Comparison of ENCODE assay signal across 14 cellular contexts in the genomic region with DNA sequence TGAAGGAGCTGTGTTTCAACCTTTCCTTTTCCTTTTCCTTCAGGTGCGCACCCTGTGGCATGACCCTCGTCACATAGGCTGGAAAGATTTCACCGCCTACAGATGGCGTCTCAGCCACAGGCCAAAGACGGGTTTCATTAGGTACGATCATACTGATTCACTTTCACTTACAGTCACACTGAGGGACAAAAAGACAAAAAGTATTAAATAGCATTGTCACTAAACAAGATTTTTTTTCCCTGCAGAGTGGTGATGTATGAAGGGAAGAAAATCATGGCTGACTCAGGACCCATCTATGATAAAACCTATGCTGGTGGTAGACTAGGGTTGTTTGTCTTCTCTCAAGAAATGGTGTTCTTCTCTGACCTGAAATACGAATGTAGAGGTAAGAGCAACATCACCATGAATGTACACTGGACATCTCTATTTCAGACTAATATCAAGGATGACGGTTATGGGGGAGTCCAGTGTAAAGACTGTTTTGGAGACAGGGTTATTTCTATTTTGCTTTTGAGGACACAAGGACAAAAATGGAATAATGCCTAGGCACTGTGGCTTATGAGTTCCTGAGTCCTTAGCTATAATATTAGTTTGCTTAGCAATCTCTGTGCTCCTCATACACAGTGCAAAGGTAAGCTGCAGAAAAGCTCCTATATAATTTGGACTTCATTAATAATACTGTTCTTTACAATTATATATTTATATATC. TPM values are rescaled to one million over a fixed set of nuclear protein-coding genes. Genes with fewer than 3 reads are reported as not detected.
A peak's percentile ranks its signal among the peaks of the same experiment; 100 is the strongest.
DNase-seq lines count a peak whose midpoint lies in the region; ATAC-seq and TF ChIP-seq lines count a peak whose summit lies in the region.
"Had no signal": no experiment of that assay in that cellular context is flagged by ENCODE, and none has a peak within 500 bp of the region (broad histone marks: within the 10 kb centered on the region; RNA-seq: fewer than 3 reads in every experiment).

No MANE protein-coding gene starts in this region.

- H3K4me3 Mint-ChIP-seq in stimulated activated naive CD8-positive, alpha-beta T cell treated with anti-CD3 and anti-CD28 coated beads, Interleukin-15, amount 100 ng/mL, for 72 hours, result no peak overlapping the region
- H3K4me3 Mint-ChIP-seq: mesothelial cell of epicardium had no signal

- WGBS in testis, 2 donors, result 90 to 95% methylated on average over 8 of the region's 8 CpGs

- no peak for TF ChIP-seq POLR2A in testis (IDR thresholded peaks at IDR 0.05)

- H3K36me3 Mint-ChIP-seq in activated naive CD4-positive, alpha-beta T cell treated with anti-CD3 and anti-CD28 coated beads, Interleukin-2, amount 50 U/mL, for 72 hours, result no peaks in the 10 kb centered on the region

- H3K9me3 Mint-ChIP-seq in activated naive CD4-positive, alpha-beta T cell treated with anti-CD3 and anti-CD28 coated beads, Interleukin-2, amount 50 U/mL, for 72 hours, result no peaks in the 10 kb centered on the region
- no peaks in the 10 kb centered on the region for H3K9me3 Mint-ChIP-seq in stimulated activated naive CD8-positive, alpha-beta T cell treated with anti-CD3 and anti-CD28 coated beads, Interleukin-15, amount 100 ng/mL, for 72 hours
- H3K9me3 Mint-ChIP-seq: mesothelial cell of epicardium had no signal

- TF ChIP-seq CTCF in fibroblast of mammary gland (conservative IDR thresholded peaks at IDR 0.05; ENCODE audit: control insufficient read depth, insufficient read depth, low read depth, low read length) (no peak), testis (IDR thresholded peaks at IDR 0.05) (no peak)

- intact Hi-C loops in testis (cut with DNase I; ENCODE audit: low total_unique reads), result no loop called here

- peaks cover 6% of the 10 kb centered on the region for H3K4me1 Mint-ChIP-seq in stimulated activated naive CD8-positive, alpha-beta T cell treated with anti-CD3 and anti-CD28 coated beads, Interleukin-15, amount 100 ng/mL, for 72 hours

- no peaks in the 10 kb centered on the region for H3K9me3 ChIP-seq in testis
- H3K9me3 ChIP-seq: body of pancreas, heart left ventricle had no signal

- H3K27ac Mint-ChIP-seq in activated naive CD4-positive, alpha-beta T cell treated with anti-CD3 and anti-CD28 coated beads, Interleukin-2, amount 50 U/mL, for 72 hours, result peak overlapping the region in 1 of 2 donors; percentile 72
- peak overlapping the region in 1 of 2 donors; percentile 85 for H3K27ac Mint-ChIP-seq in stimulated activated naive CD8-positive, alpha-beta T cell treated with anti-CD3 and anti-CD28 coated beads, Interleukin-15, amount 100 ng/mL, for 72 hours
- H3K27ac Mint-ChIP-seq: mesothelial cell of epicardium had no signal

- H3K4me3 ChIP-seq in fibroblast of mammary gland (ENCODE audit: control insufficient read depth, low read depth, low read length) (no peak overlapping the region), testis (no peak overlapping the region)
- H3K4me3 ChIP-seq: body of pancreas, heart left ventricle had no signal

- H3K27me3 Mint-ChIP-seq in stimulated activated naive CD8-positive, alpha-beta T cell treated with anti-CD3 and anti-CD28 coated beads, Interleukin-15, amount 100 ng/mL, for 72 hours, result no peaks in the 10 kb centered on the region

- peak; percentile 28 to 58 for ATAC-seq in activated naive CD4-positive, alpha-beta T cell treated with anti-CD3 and anti-CD28 coated beads, Interleukin-2, amount 50 U/mL, for 72 hours
- peak; percentile 60 for ATAC-seq in stimulated activated naive CD8-positive, alpha-beta T cell treated with anti-CD3 and anti-CD28 coated beads, Interleukin-15, amount 100 ng/mL, for 72 hours
- ATAC-seq: body of pancreas, heart left ventricle had no signal

- no peaks in the 10 kb centered on the region for H3K4me1 ChIP-seq in testis
- H3K4me1 ChIP-seq: body of pancreas had no signal

- no peaks in the 10 kb centered on the region for H3K27me3 ChIP-seq in testis
- H3K27me3 ChIP-seq: body of pancreas, heart left ventricle had no signal

- DNase-seq in activated naive CD4-positive, alpha-beta T cell treated with anti-CD3 and anti-CD28 coated beads, Interleukin-2, amount 50 U/mL, for 72 hours (ENCODE audit: low spot score in 2 of 2), result no peak
- DNase-seq in activated naive CD4-positive, alpha-beta T cell treated with anti-CD3 and anti-CD28 coated beads, Interleukin-2, amount 50 U/mL, for 16 hours, result no peak
- peak; percentile 23 to 33 for DNase-seq in activated CD4-positive, alpha-beta T cell treated with anti-CD3 and anti-CD28 coated beads, Interleukin-2, amount 50 U/mL, for 48 hours
- DNase-seq in fibroblast of mammary gland (ENCODE audit: low read depth) (peak; percentile 20), testis (no peak), DMS79 (lab: John Stamatoyannopoulos, UW) (no peak), HT-29 (ENCODE audit: low spot score) (no peak)
- no peak for DNase-seq in stimulated activated naive CD8-positive, alpha-beta T cell treated with anti-CD3 and anti-CD28 coated beads, Interleukin-15, amount 100 ng/mL, for 72 hours
- DNase-seq: body of pancreas, C1 segment of cervical spinal cord, heart left ventricle, NCI-H2227 treated with DMSO at 0.1 percent for 48 hours, WERI-Rb-1 had no signal

- H3K36me3 ChIP-seq in testis (ENCODE audit: low read depth, missing control alignments), result no peaks in the 10 kb centered on the region
- H3K36me3 ChIP-seq: WERI-Rb-1 had no signal

- H3K27ac ChIP-seq in testis, result no peak overlapping the region
- H3K27ac ChIP-seq: body of pancreas, heart left ventricle, WERI-Rb-1 had no signal

RNA-seq across cellular contexts. Expression of a gene that starts 13.3 kb away (rescaled TPM):
- 1 to 10 TPM in 1 of 2 donors, under 1 TPM in 1; 0.46 to 7.5 TPM for total RNA-seq in activated naive CD4-positive, alpha-beta T cell treated with anti-CD3 and anti-CD28 coated beads, Interleukin-2, amount 50 U/mL, for 72 hours
- total RNA-seq in testis, result 10 to 100 TPM; 13.9 to 20.7 TPM
- 12.6 TPM for polyA plus RNA-seq in testis (ENCODE audit: insufficient read depth, low read depth, low replicate concordance)
- 5.6 and 12.5 TPM in 2 replicates for total RNA-seq in HT-29 (2014; rRNA removed; shearing (Covaris generic))

Comparison
In these comparisons a context has a peak if more than half of its experiments do, and no peak if none do; other contexts are left out.
1. DNase-seq: peak in activated CD4-positive, alpha-beta T cell treated with anti-CD3 and anti-CD28 coated beads, Interleukin-2, amount 50 U/mL, for 48 hours (2 of 2) and fibroblast of mammary gland (single experiment); none in activated naive CD4-positive, alpha-beta T cell treated with anti-CD3 and anti-CD28 coated beads, Interleukin-2, amount 50 U/mL, for 72 hours (0 of 2), activated naive CD4-positive, alpha-beta T cell treated with anti-CD3 and anti-CD28 coated beads, Interleukin-2, amount 50 U/mL, for 16 hours (single experiment), stimulated activated naive CD8-positive, alpha-beta T cell treated with anti-CD3 and anti-CD28 coated beads, Interleukin-15, amount 100 ng/mL, for 72 hours (0 of 2), testis (single experiment), DMS79 (single experiment) and HT-29 (single experiment).